Comparison of ENCODE assay signal across 1 cellular context in the genomic region with DNA sequence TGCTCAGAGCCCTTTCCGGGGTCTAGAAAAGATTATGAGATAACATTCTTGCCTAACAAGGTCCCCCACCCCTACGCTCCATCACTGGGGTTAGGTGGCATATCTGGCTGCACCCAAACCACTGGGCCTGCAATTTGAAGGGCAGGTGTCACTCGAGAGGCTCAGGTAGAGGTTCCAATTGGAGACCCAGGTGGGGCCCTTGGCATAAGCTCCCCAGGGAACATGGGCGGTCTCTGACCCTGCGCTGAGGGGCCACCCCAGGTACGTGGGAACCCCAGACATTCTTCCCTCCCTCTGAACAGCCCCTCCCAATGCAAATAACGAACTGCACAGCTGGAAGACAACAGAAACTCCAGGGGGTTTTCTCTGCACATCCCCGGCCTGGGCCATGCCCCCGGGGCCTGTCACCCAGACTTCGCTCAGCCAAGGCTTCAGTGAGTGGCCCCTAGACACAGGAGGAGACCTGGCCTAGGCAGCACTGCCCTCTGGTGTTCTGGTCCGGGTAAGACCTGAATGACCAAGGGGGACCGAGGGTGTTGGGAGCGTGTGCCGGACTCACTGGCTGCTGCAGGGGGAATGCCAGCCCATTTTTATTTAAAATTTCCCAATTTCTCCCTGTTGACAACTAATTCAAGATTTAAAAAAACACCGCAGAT.
TF ChIP-seq lines count a peak whose summit lies in the region.

No MANE protein-coding gene starts in this region.

TF ChIP-seq in HCT116, 20 proteins besides CTCF, POLR2A, EP300 and RAD21 (continued from another document):
- TF ChIP-seq REST (IDR thresholded peaks at IDR 0.05; ENCODE audit: low read depth) (no peak), JUND (IDR thresholded peaks at IDR 0.05) (no peak), EZH2 (IDR thresholded peaks at IDR 0.05) (no peak)
